16 cellular contexts compared by ENCODE assay signal in the genomic region with DNA sequence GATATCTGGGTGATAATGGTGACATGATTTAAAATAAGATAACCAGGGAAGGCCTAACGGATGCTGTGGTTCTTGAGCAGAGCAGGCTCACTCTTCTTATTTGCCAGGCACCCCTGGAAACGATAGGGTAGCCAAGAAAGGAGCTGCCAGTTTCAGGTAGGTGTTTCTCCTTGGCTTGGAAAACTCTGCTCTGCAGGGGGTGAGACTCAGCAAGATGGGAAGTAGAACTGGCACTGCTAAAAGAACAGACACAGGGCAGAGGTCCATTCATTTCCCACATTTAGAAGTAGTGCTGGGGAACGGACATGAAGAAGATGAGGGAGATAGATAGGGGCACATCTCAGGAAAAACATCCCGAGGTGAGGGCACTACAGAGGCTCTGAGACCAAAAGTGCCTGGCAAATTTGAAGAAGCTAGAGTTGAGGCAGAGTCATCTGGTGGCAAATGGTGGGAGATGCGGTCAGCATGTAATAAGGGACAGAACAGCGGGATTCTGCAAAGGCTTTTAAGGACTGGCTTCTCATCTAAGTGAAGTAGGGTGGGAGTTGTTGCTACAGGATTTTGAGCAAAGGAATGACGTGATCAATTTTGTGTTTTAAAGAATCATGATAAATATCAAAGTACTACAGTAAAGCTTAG.
"Had no signal": no experiment of that assay in that cellular context is flagged by ENCODE, and none has a peak within 500 bp of the region (broad histone marks: within the 10 kb centered on the region; RNA-seq: fewer than 3 reads in every experiment).

No MANE protein-coding gene starts in this region.

- ATAC-seq: activated naive CD4-positive, alpha-beta T cell treated with anti-CD3 and anti-CD28 coated beads, Interleukin-2, amount 50 U/mL, for 72 hours; activated T-helper 17 cell treated with anti-CD3 and anti-CD28 coated beads, Interleukin-2, amount 50 U/mL, for 72 hours; natural killer cell; psoas muscle had no signal

- H3K4me1 ChIP-seq: left ventricle myocardium inferior, psoas muscle, right atrium auricular region, thyroid gland had no signal

- H3K4me3 ChIP-seq: left ventricle myocardium inferior, ovary, psoas muscle, right atrium auricular region, thyroid gland had no signal

- H3K27me3 ChIP-seq: ovary, right atrium auricular region, thyroid gland had no signal

- H3K9me3 ChIP-seq: left ventricle myocardium inferior, ovary, psoas muscle, right atrium auricular region, thyroid gland had no signal

- H3K36me3 ChIP-seq: left ventricle myocardium inferior, ovary, right atrium auricular region, thyroid gland had no signal

- DNase-seq: activated CD8-positive, alpha-beta memory T cell treated with anti-CD3 and anti-CD28 coated beads for 24 hours; activated CD8-positive, alpha-beta memory T cell treated with anti-CD3 and anti-CD28 coated beads, Interleukin-2, amount 50 U/mL, for 4 hours; activated T-cell treated with anti-CD3 and anti-CD28 coated beads, Interleukin-2, amount 50 U/mL, for 24 hours; left ventricle myocardium inferior; mammary epithelial cell; midbrain; natural killer cell; ovary; psoas muscle; stimulated activated CD4-positive, alpha-beta T cell treated with anti-CD3 and anti-CD28 coated beads, Interleukin-12 subunit alpha, Interleukin-12 subunit beta, amount 100 ng/mL, for 4 hours; stimulated activated CD4-positive, alpha-beta T cell treated with anti-CD3 and anti-CD28 coated beads, Interleukin-4, amount 100 ng/mL, for 4 hours; T-helper 1 cell; thyroid gland had no signal

- H3K27ac ChIP-seq: left ventricle myocardium inferior, ovary, psoas muscle, right atrium auricular region, thyroid gland had no signal
